1 cellular context compared by ENCODE assay signal in genomic region chr17:18919963-18920362, GRCh38.
TF ChIP-seq lines count a peak whose summit lies in the region.

No MANE protein-coding gene starts in this region.

TF ChIP-seq in GM12878, 131 proteins besides CTCF, POLR2A, EP300 and RAD21:
- TF ChIP-seq ZNF687 (IDR thresholded peaks at IDR 0.05) (peak; percentile 35; the same call in 1 of the 2 replicates), PBX3 (IDR thresholded peaks at IDR 0.05; ENCODE audit: insufficient replicate concordance, low read depth, low read length) (no peak), BHLHE40 (IDR thresholded peaks at IDR 0.05; ENCODE audit: borderline replicate concordance in 1 of 2, low read depth in 2 of 2, low read length in 1 of 2) (peak in 1 of 2 experiments; percentile 67; a peak in 1 of 4 replicates), MLLT1 (IDR thresholded peaks at IDR 0.05) (0 out of 2 replicates have a peak, but pooled peaks have one; percentile 34), KDM1A (IDR thresholded peaks at IDR 0.05; ENCODE audit: borderline replicate concordance) (no peak)
